Comparison of ENCODE assay signal across 8 cellular contexts in the genomic region with DNA sequence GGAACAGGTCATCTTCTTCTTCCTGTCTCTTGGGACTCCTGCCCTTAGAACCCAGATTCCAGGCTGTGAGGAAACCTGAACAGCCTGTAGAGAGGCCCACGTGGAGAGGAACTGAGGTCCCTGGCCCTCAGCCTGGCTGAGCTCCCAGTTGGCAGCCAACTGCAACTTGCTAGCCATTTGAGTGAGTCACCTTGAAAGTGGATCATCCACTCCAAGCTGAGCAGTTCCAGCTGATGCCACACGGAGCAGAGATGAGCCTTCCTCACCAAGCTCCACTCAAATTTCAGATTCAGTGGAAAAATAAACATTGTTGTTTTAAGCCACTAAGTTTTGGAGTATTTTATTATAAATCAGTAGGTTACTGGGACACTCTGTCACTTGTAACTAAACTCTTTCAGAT.
DNase-seq lines count a peak whose midpoint lies in the region; ATAC-seq, FAIRE-seq and TF ChIP-seq lines count a peak whose summit lies in the region.

No MANE protein-coding gene starts in this region.

- FAIRE-seq in kidney (lab: Jason Lieb, UNC) = peak; percentile 51

- no peak for ATAC-seq in activated naive CD8-positive, alpha-beta T cell treated with anti-CD3 and anti-CD28 coated beads, Interleukin-2, amount 50 U/mL, for 24 hours
- ATAC-seq in GM21737 (IDR thresholded peaks at IDR 0.05; ENCODE audit: unreplicated experiment) = no peak

- H3K27ac ChIP-seq in ascending aorta = no peak overlapping the region
- no peak overlapping the region for H3K27ac ChIP-seq in kidney (ENCODE audit: low read depth in 2 of 2, low read length in 2 of 2)
- no peak overlapping the region for H3K27ac ChIP-seq in uterus

- H3K4me3 ChIP-seq in LNCaP clone FGC (ENCODE audit: low read depth, low read length) (no peak overlapping the region), ascending aorta (no peak overlapping the region), kidney (ENCODE audit: low read length in 2 of 2) (no peak overlapping the region), uterus (no peak overlapping the region)

- H3K4me1 ChIP-seq in ascending aorta (no peaks in the 10 kb centered on the region), kidney (ENCODE audit: control insufficient read depth in 1 of 2, insufficient read depth in 1 of 2, low read depth in 1 of 2, low read length in 2 of 2) (no peaks in the 10 kb centered on the region), uterus (no peaks in the 10 kb centered on the region)

- H3K27me3 ChIP-seq in ascending aorta (no peaks in the 10 kb centered on the region), uterus (no peaks in the 10 kb centered on the region)

- no peak overlapping the region for H3K4me3 Mint-ChIP-seq in activated naive CD8-positive, alpha-beta T cell treated with anti-CD3 and anti-CD28 coated beads, Interleukin-2, amount 50 U/mL, for 24 hours

- H3K27me3 Mint-ChIP-seq in activated naive CD8-positive, alpha-beta T cell treated with anti-CD3 and anti-CD28 coated beads, Interleukin-2, amount 50 U/mL, for 24 hours = no peaks in the 10 kb centered on the region

- intact Hi-C loops in ascending aorta (cut with DNase I) (no loop called here), kidney (cut with DNase I) (no loop called here), uterus (cut with DNase I; ENCODE audit: low total_unique reads) (no loop called here)

- H3K9me3 ChIP-seq in ascending aorta (no peaks in the 10 kb centered on the region), kidney (ENCODE audit: control insufficient read depth in 1 of 2, low read length in 2 of 2) (no peaks in the 10 kb centered on the region), uterus (no peaks in the 10 kb centered on the region)

- H3K36me3 Mint-ChIP-seq in activated naive CD8-positive, alpha-beta T cell treated with anti-CD3 and anti-CD28 coated beads, Interleukin-2, amount 50 U/mL, for 24 hours (ENCODE audit: low read depth) = no peaks in the 10 kb centered on the region

- TF ChIP-seq CTCF in LNCaP clone FGC (IDR thresholded peaks at IDR 0.05; ENCODE audit: control insufficient read depth, extremely low read depth, insufficient read depth) = peak; percentile 36
- peak; percentile 6 to 63 (median 53) for TF ChIP-seq CTCF in ascending aorta (IDR thresholded peaks at IDR 0.05)
- peak; percentile 38 for TF ChIP-seq CTCF in kidney (IDR thresholded peaks at IDR 0.05; ENCODE audit: borderline replicate concordance, extremely low read depth, insufficient read depth)
- peak in 2 of 4 experiments; percentile 57 to 59 for TF ChIP-seq CTCF in uterus (IDR thresholded peaks at IDR 0.05)

- no peak for TF ChIP-seq POLR2A in uterus (IDR thresholded peaks at IDR 0.05)

- H3K36me3 ChIP-seq in ascending aorta = no peaks in the 10 kb centered on the region
- no peaks in the 10 kb centered on the region for H3K36me3 ChIP-seq in kidney (ENCODE audit: control insufficient read depth in 1 of 2, insufficient read depth in 2 of 2, low read length in 2 of 2)
- no peaks in the 10 kb centered on the region for H3K36me3 ChIP-seq in uterus

- H3K27ac Mint-ChIP-seq in activated naive CD8-positive, alpha-beta T cell treated with anti-CD3 and anti-CD28 coated beads, Interleukin-2, amount 50 U/mL, for 24 hours = no peak overlapping the region

- no peak overlapping the region for H3K9ac ChIP-seq in kidney (ENCODE audit: low read length in 2 of 2)

- no peaks in the 10 kb centered on the region for H3K9me3 Mint-ChIP-seq in activated naive CD8-positive, alpha-beta T cell treated with anti-CD3 and anti-CD28 coated beads, Interleukin-2, amount 50 U/mL, for 24 hours

- DNase-seq in CD1c-positive myeloid dendritic cell (ENCODE audit: extremely low spot score) (peak; percentile 13), LNCaP clone FGC (ENCODE audit: low read depth) (peak; percentile 54), ascending aorta (ENCODE audit: low spot score in 2 of 2) (peak in 1 of 2 donors; percentile 82), kidney (peak; percentile 82), uterus (peak; percentile 80 to 83), UCSD-AML1 (lab: John Stamatoyannopoulos, UW; ENCODE audit: unreplicated experiment) (no peak)
- no peak for DNase-seq in activated naive CD8-positive, alpha-beta T cell treated with anti-CD3 and anti-CD28 coated beads, Interleukin-2, amount 50 U/mL, for 24 hours

- H3K4me1 Mint-ChIP-seq in activated naive CD8-positive, alpha-beta T cell treated with anti-CD3 and anti-CD28 coated beads, Interleukin-2, amount 50 U/mL, for 24 hours = no peaks in the 10 kb centered on the region

Comparison
In these comparisons a context has a peak if more than half of its experiments do, and no peak if none do; other contexts are left out.
1. DNase-seq: peak in CD1c-positive myeloid dendritic cell (single experiment), LNCaP clone FGC (single experiment), kidney (single experiment) and uterus (2 of 2); none in activated naive CD8-positive, alpha-beta T cell treated with anti-CD3 and anti-CD28 coated beads, Interleukin-2, amount 50 U/mL, for 24 hours (single experiment) and UCSD-AML1 (single experiment).